ENCODE assay signal across 18 cellular contexts in the genomic region with DNA sequence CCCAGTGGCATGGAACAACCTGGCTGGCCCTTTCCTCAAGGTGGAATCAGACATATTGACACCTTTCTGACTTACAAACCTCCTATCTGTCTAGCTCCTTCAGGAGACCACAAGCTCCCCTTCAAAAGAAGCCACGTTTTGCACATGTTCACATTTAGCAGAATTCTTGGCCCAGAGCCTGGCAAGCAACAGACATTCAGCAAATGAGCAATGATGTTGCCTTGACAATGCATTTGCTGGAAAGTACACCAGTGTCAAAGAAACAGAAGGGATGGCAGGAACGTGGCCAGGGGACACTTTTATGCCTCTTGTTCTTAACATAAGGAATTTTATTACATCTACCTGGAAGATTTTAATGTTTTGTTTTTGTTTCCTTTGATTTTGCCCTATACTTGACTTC.
"Had no signal": no experiment of that assay in that cellular context is flagged by ENCODE, and none has a peak within 500 bp of the region (broad histone marks: within the 10 kb centered on the region; RNA-seq: fewer than 3 reads in every experiment).

No MANE protein-coding gene starts in this region.

- H3K27ac ChIP-seq: breast epithelium, esophagus squamous epithelium, heart left ventricle, prostate gland, suprapubic skin had no signal

- H3K4me3 ChIP-seq: breast epithelium, esophagus squamous epithelium, heart left ventricle, prostate gland, suprapubic skin had no signal

- H3K4me1 ChIP-seq: breast epithelium, esophagus squamous epithelium, heart left ventricle, prostate gland, suprapubic skin had no signal

- H3K36me3 ChIP-seq: breast epithelium, esophagus squamous epithelium, heart left ventricle, prostate gland, suprapubic skin had no signal

- DNase-seq: activated CD4-positive, alpha-beta memory T cell treated with anti-CD3 and anti-CD28 coated beads for 36 hours; activated CD4-positive, alpha-beta T cell treated with anti-CD3 and anti-CD28 coated beads for 1 hour; activated gamma-delta T cell treated with Interleukin-2 at 50 U/mL for 16 hours; activated naive CD8-positive, alpha-beta T cell treated with anti-CD3 and anti-CD28 coated beads, Interleukin-2, amount 10 ng/mL, durations not matched to agents 7 days and 5 days; activated T-cell treated with anti-CD3 and anti-CD28 coated beads, Interleukin-2, amount 50 U/mL, for 72 hours; esophagus squamous epithelium; foreskin melanocyte; heart left ventricle; islet precursor cell; left ventricle myocardium superior; mesenchymal stem cell; stimulated activated CD4-positive, alpha-beta T cell treated with anti-CD3 and anti-CD28 coated beads, Interleukin-12 subunit alpha, Interleukin-12 subunit beta, amount 100 ng/mL, for 4 hours; stimulated activated naive CD4-positive, alpha-beta T cell had no signal

- FAIRE-seq: colon had no signal

- ATAC-seq: activated T-cell treated with anti-CD3 and anti-CD28 coated beads, Interleukin-2, amount 50 U/mL, for 72 hours; heart left ventricle; left ventricle myocardium superior; natural killer cell treated with Interleukin-12 subunit alpha and Interleukin-12 subunit beta and Interleukin-15 and Interleukin-18, amount 100 ng/mL, for 72 hours had no signal

- H3K27me3 ChIP-seq: breast epithelium, esophagus squamous epithelium, heart left ventricle, suprapubic skin had no signal

- H3K9me3 ChIP-seq: breast epithelium, esophagus squamous epithelium, prostate gland, suprapubic skin had no signal
